In the genomic region with DNA sequence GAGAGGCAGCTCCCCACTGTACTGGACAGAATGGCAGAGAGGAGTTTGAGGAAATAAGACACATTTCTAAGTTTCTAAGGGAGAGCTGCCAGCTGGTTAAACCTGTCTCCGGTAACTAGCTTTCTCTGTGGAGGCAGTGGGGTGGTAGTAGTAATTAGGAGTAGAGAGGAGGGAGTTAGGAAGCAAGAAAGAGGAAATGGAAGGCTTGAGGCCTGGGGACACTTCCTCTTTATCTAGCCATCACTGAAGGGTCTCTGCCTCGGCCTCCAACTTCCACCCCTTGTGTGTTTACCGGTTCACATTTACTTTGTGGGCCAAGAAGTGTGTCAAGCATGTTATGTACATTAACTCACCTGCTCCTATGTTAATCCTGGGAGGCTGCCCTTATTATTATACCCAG, we compare ENCODE assay signal across 19 cellular contexts.
"Had no signal": no experiment of that assay in that cellular context is flagged by ENCODE, and none has a peak within 500 bp of the region (broad histone marks: within the 10 kb centered on the region; RNA-seq: fewer than 3 reads in every experiment).

No MANE protein-coding gene starts in this region.

- H3K27ac Mint-ChIP-seq: activated CD4-positive, alpha-beta memory T cell treated with anti-CD3 and anti-CD28 coated beads, Interleukin-2, amount 10 ng/mL, durations not matched to agents 7 days and 5 days; activated CD4-positive, alpha-beta T cell treated with anti-CD3 and anti-CD28 coated beads, Interleukin-2, amount 10 ng/mL, durations not matched to agents 24 days and 14 days; activated naive CD4-positive, alpha-beta T cell treated with anti-CD3 and anti-CD28 coated beads, Interleukin-2, amount 10 ng/mL, durations not matched to agents 7 days and 5 days; activated naive CD8-positive, alpha-beta T cell treated with anti-CD3 and anti-CD28 coated beads, Interleukin-2, amount 50 U/mL, for 24 hours; activated T-cell treated with anti-CD3 and anti-CD28 coated beads, Interleukin-2, amount 50 U/mL, for 72 hours; endodermal cell; stimulated activated effector memory CD8-positive, alpha-beta T cell treated with anti-CD3 and anti-CD28 coated beads, Interleukin-12 subunit alpha, Interleukin-12 subunit beta, amount 100 ng/mL, for 72 hours; T-helper 17 cell; type B pancreatic cell had no signal

- H3K27me3 Mint-ChIP-seq: activated CD4-positive, alpha-beta memory T cell treated with anti-CD3 and anti-CD28 coated beads, Interleukin-2, amount 10 ng/mL, durations not matched to agents 7 days and 5 days; activated CD4-positive, alpha-beta T cell treated with anti-CD3 and anti-CD28 coated beads, Interleukin-2, amount 10 ng/mL, durations not matched to agents 24 days and 14 days; activated naive CD4-positive, alpha-beta T cell treated with anti-CD3 and anti-CD28 coated beads, Interleukin-2, amount 10 ng/mL, durations not matched to agents 7 days and 5 days; type B pancreatic cell had no signal

- H3K4me3 ChIP-seq: esophagus squamous epithelium, gastrocnemius medialis, mucosa of descending colon had no signal

- H3K4me3 Mint-ChIP-seq: activated CD4-positive, alpha-beta memory T cell treated with anti-CD3 and anti-CD28 coated beads, Interleukin-2, amount 10 ng/mL, durations not matched to agents 7 days and 5 days; activated CD4-positive, alpha-beta T cell treated with anti-CD3 and anti-CD28 coated beads, Interleukin-2, amount 10 ng/mL, durations not matched to agents 24 days and 14 days; activated naive CD4-positive, alpha-beta T cell treated with anti-CD3 and anti-CD28 coated beads, Interleukin-2, amount 10 ng/mL, durations not matched to agents 7 days and 5 days; activated naive CD8-positive, alpha-beta T cell treated with anti-CD3 and anti-CD28 coated beads, Interleukin-2, amount 50 U/mL, for 24 hours; activated T-cell treated with anti-CD3 and anti-CD28 coated beads, Interleukin-2, amount 50 U/mL, for 72 hours; endodermal cell; neural crest cell; stimulated activated effector memory CD8-positive, alpha-beta T cell treated with anti-CD3 and anti-CD28 coated beads, Interleukin-12 subunit alpha, Interleukin-12 subunit beta, amount 100 ng/mL, for 72 hours; T-helper 17 cell; type B pancreatic cell had no signal

- H3K27me3 ChIP-seq: gastrocnemius medialis had no signal

- ATAC-seq: activated CD4-positive, CD25-positive, alpha-beta regulatory T cell treated with anti-CD3 and anti-CD28 coated beads, Interleukin-2, amount 50 U/mL, for 24 hours; activated naive CD8-positive, alpha-beta T cell treated with anti-CD3 and anti-CD28 coated beads, Interleukin-2, amount 50 U/mL, for 24 hours; activated T-cell treated with anti-CD3 and anti-CD28 coated beads, Interleukin-2, amount 50 U/mL, for 72 hours; gastrocnemius medialis; mucosa of descending colon; stimulated activated effector memory CD8-positive, alpha-beta T cell treated with anti-CD3 and anti-CD28 coated beads, Interleukin-12 subunit alpha, Interleukin-12 subunit beta, amount 100 ng/mL, for 72 hours; T-helper 17 cell had no signal

- DNase-seq: activated CD4-positive, alpha-beta memory T cell treated with anti-CD3 and anti-CD28 coated beads, Interleukin-2, amount 10 ng/mL, durations not matched to agents 7 days and 5 days; activated CD4-positive, alpha-beta T cell treated with anti-CD3 and anti-CD28 coated beads, Interleukin-2, amount 10 ng/mL, durations not matched to agents 24 days and 14 days; activated effector memory CD4-positive, alpha-beta T cell treated with anti-CD3 and anti-CD28 coated beads, Interleukin-2, amount 50 U/mL, for 16 hours; activated naive CD4-positive, alpha-beta T cell treated with anti-CD3 and anti-CD28 coated beads, Interleukin-2, amount 10 ng/mL, durations not matched to agents 7 days and 5 days; activated naive CD8-positive, alpha-beta T cell treated with anti-CD3 and anti-CD28 coated beads, Interleukin-2, amount 50 U/mL, for 24 hours; activated T-cell treated with anti-CD3 and anti-CD28 coated beads, Interleukin-2, amount 50 U/mL, for 72 hours; cortex of kidney; endodermal cell; esophagus squamous epithelium; gastrocnemius medialis; head of caudate nucleus; mucosa of descending colon; small intestine; stimulated activated CD4-positive, alpha-beta T cell treated with anti-CD3 and anti-CD28 coated beads, Interleukin-2, amount 100 ng/mL, for 24 hours; T-helper 17 cell had no signal

- H3K36me3 Mint-ChIP-seq: activated naive CD4-positive, alpha-beta T cell treated with anti-CD3 and anti-CD28 coated beads, Interleukin-2, amount 10 ng/mL, durations not matched to agents 7 days and 5 days; stimulated activated effector memory CD8-positive, alpha-beta T cell treated with anti-CD3 and anti-CD28 coated beads, Interleukin-12 subunit alpha, Interleukin-12 subunit beta, amount 100 ng/mL, for 72 hours; type B pancreatic cell had no signal

- H3K9me3 ChIP-seq: esophagus squamous epithelium, gastrocnemius medialis, mucosa of descending colon had no signal

- H3K4me1 ChIP-seq: esophagus squamous epithelium had no signal

- H3K27ac ChIP-seq: esophagus squamous epithelium, gastrocnemius medialis had no signal

- H3K9me3 Mint-ChIP-seq: activated CD4-positive, alpha-beta memory T cell treated with anti-CD3 and anti-CD28 coated beads, Interleukin-2, amount 10 ng/mL, durations not matched to agents 7 days and 5 days; activated CD4-positive, alpha-beta T cell treated with anti-CD3 and anti-CD28 coated beads, Interleukin-2, amount 10 ng/mL, durations not matched to agents 24 days and 14 days; activated naive CD4-positive, alpha-beta T cell treated with anti-CD3 and anti-CD28 coated beads, Interleukin-2, amount 10 ng/mL, durations not matched to agents 7 days and 5 days; activated naive CD8-positive, alpha-beta T cell treated with anti-CD3 and anti-CD28 coated beads, Interleukin-2, amount 50 U/mL, for 24 hours; activated T-cell treated with anti-CD3 and anti-CD28 coated beads, Interleukin-2, amount 50 U/mL, for 72 hours; endodermal cell; neural crest cell; stimulated activated effector memory CD8-positive, alpha-beta T cell treated with anti-CD3 and anti-CD28 coated beads, Interleukin-12 subunit alpha, Interleukin-12 subunit beta, amount 100 ng/mL, for 72 hours; type B pancreatic cell had no signal

- H3K36me3 ChIP-seq: esophagus squamous epithelium, gastrocnemius medialis had no signal

- H3K4me1 Mint-ChIP-seq: activated CD4-positive, alpha-beta memory T cell treated with anti-CD3 and anti-CD28 coated beads, Interleukin-2, amount 10 ng/mL, durations not matched to agents 7 days and 5 days; activated CD4-positive, alpha-beta T cell treated with anti-CD3 and anti-CD28 coated beads, Interleukin-2, amount 10 ng/mL, durations not matched to agents 24 days and 14 days; activated naive CD4-positive, alpha-beta T cell treated with anti-CD3 and anti-CD28 coated beads, Interleukin-2, amount 10 ng/mL, durations not matched to agents 7 days and 5 days; activated naive CD8-positive, alpha-beta T cell treated with anti-CD3 and anti-CD28 coated beads, Interleukin-2, amount 50 U/mL, for 24 hours; stimulated activated effector memory CD8-positive, alpha-beta T cell treated with anti-CD3 and anti-CD28 coated beads, Interleukin-12 subunit alpha, Interleukin-12 subunit beta, amount 100 ng/mL, for 72 hours had no signal
